ENCODE assay signal across 1 cellular context in genomic region chrX:66022742-66023725, GRCh38.
TF ChIP-seq lines count a peak whose summit lies in the region.

No MANE protein-coding gene starts in this region.

TF ChIP-seq in H1, 55 proteins besides CTCF, POLR2A, EP300 and RAD21 (continued from another document):
- TF ChIP-seq CHD7 (IDR thresholded peaks at IDR 0.05; ENCODE audit: insufficient replicate concordance, low read length) = no peak
- no peak for TF ChIP-seq JUND (IDR thresholded peaks at IDR 0.05; ENCODE audit: low read length)
- TF ChIP-seq CREB1 (IDR thresholded peaks at IDR 0.05) = no peak
- no peak for TF ChIP-seq KDM1A (IDR thresholded peaks at IDR 0.05; ENCODE audit: borderline replicate concordance, low read length)
- TF ChIP-seq HDAC6 (IDR thresholded peaks at IDR 0.05; ENCODE audit: low read depth, low read length) = no peak
